13 cellular contexts compared by ENCODE assay signal in genomic region chr3:171940250-171940649, GRCh38.
DNase-seq lines count a peak whose midpoint lies in the region; ATAC-seq and TF ChIP-seq lines count a peak whose summit lies in the region.
"Had no signal": no experiment of that assay in that cellular context is flagged by ENCODE, and none has a peak within 500 bp of the region (broad histone marks: within the 10 kb centered on the region; RNA-seq: fewer than 3 reads in every experiment).

No MANE protein-coding gene starts in this region.

- H3K27me3 ChIP-seq in endodermal cell (ENCODE audit: control insufficient read depth, insufficient read depth, low read length, poor library complexity, severe bottlenecking) = no peaks in the 10 kb centered on the region
- H3K27me3 ChIP-seq: BLaER1 had no signal

- H3K4me1 Mint-ChIP-seq in endodermal cell (peaks cover 47% of the 10 kb centered on the region), nephron progenitor cell (peaks cover 59% of the 10 kb centered on the region), type B pancreatic cell (ENCODE audit: unreplicated experiment) (peaks cover 53% of the 10 kb centered on the region)
- H3K4me1 Mint-ChIP-seq in activated naive CD4-positive, alpha-beta T cell treated with anti-CD3 and anti-CD28 coated beads, Interleukin-2, amount 10 ng/mL, durations not matched to agents 7 days and 5 days = no peaks in the 10 kb centered on the region
- H3K4me1 Mint-ChIP-seq: IgD-negative memory B cell had no signal

- CTCF ChIA-PET in HEK293 (lab: Yijun Ruan, JAX) = no interaction called here
- CTCF ChIA-PET in activated naive CD4-positive, alpha-beta T cell treated with anti-CD3 and anti-CD28 coated beads, Interleukin-2, amount 10 ng/mL, durations not matched to agents 7 days and 5 days (lab: Charles Lee) = no interaction called here

- H3K4me3 Mint-ChIP-seq in endodermal cell = no peak overlapping the region
- no peak overlapping the region for H3K4me3 Mint-ChIP-seq in nephron progenitor cell
- peak overlapping the region; percentile 44 for H3K4me3 Mint-ChIP-seq in type B pancreatic cell
- H3K4me3 Mint-ChIP-seq in activated naive CD4-positive, alpha-beta T cell treated with anti-CD3 and anti-CD28 coated beads, Interleukin-2, amount 10 ng/mL, durations not matched to agents 7 days and 5 days = no peak overlapping the region
- H3K4me3 Mint-ChIP-seq: CD4-positive, CD25-positive, alpha-beta regulatory T cell; IgD-negative memory B cell had no signal

- H3K4me3 ChIP-seq in HEK293 (ENCODE audit: low read depth, low read length) = no peak overlapping the region
- H3K4me3 ChIP-seq in endodermal cell (ENCODE audit: low read length) = peak overlapping the region; percentile 59
- H3K4me3 ChIP-seq: BLaER1 had no signal

- no peak for ATAC-seq in HG02610 (IDR thresholded peaks at IDR 0.05; ENCODE audit: unreplicated experiment)

- H3K9me3 ChIP-seq in HEK293 (ENCODE audit: control insufficient read depth, insufficient read depth, low read depth, low read length) (no peaks in the 10 kb centered on the region), endodermal cell (ENCODE audit: control insufficient read depth, low read length) (peaks cover 7% of the 10 kb centered on the region)

- H3K36me3 ChIP-seq in HEK293 (ENCODE audit: control insufficient read depth in 2 of 2, insufficient read depth in 1 of 2, low read length in 2 of 2) (no peaks in the 10 kb centered on the region), endodermal cell (ENCODE audit: control insufficient read depth, insufficient read depth, low read length) (no peaks in the 10 kb centered on the region)
- H3K36me3 ChIP-seq: BLaER1 had no signal

- no peak for TF ChIP-seq CTCF in HEK293 (tag by site-specific recombination; IDR thresholded peaks at IDR 0.05)
- no peak for TF ChIP-seq CTCF in endodermal cell (conservative IDR thresholded peaks at IDR 0.05)
- no peak for TF ChIP-seq CTCF in nephron progenitor cell (IDR thresholded peaks at IDR 0.05)
- no peak for TF ChIP-seq CTCF in type B pancreatic cell (conservative IDR thresholded peaks at IDR 0.05)

- H3K9me3 Mint-ChIP-seq in endodermal cell (peaks cover 4% of the 10 kb centered on the region), nephron progenitor cell (peaks cover 6% of the 10 kb centered on the region), type B pancreatic cell (peaks cover 10% of the 10 kb centered on the region)
- no peaks in the 10 kb centered on the region for H3K9me3 Mint-ChIP-seq in activated naive CD4-positive, alpha-beta T cell treated with anti-CD3 and anti-CD28 coated beads, Interleukin-2, amount 10 ng/mL, durations not matched to agents 7 days and 5 days
- H3K9me3 Mint-ChIP-seq: CD4-positive, CD25-positive, alpha-beta regulatory T cell; IgD-negative memory B cell had no signal

- no peaks in the 10 kb centered on the region for H3K27me3 Mint-ChIP-seq in endodermal cell (ENCODE audit: insufficient read depth)
- peaks cover 2% of the 10 kb centered on the region for H3K27me3 Mint-ChIP-seq in nephron progenitor cell (ENCODE audit: low read depth, poor library complexity)
- H3K27me3 Mint-ChIP-seq in type B pancreatic cell = no peaks in the 10 kb centered on the region
- H3K27me3 Mint-ChIP-seq in activated naive CD4-positive, alpha-beta T cell treated with anti-CD3 and anti-CD28 coated beads, Interleukin-2, amount 10 ng/mL, durations not matched to agents 7 days and 5 days = peaks cover 5% of the 10 kb centered on the region

- WGBS in endodermal cell (ENCODE audit: insufficient coverage in 1 of 2, insufficient read length in 1 of 2), 2 experiments = 57 to 70% methylated on average over 1 to 3 of the region's 3 CpGs

- H3K27ac Mint-ChIP-seq in endodermal cell = peak overlapping the region; percentile 72
- peak overlapping the region; percentile 34 for H3K27ac Mint-ChIP-seq in nephron progenitor cell
- H3K27ac Mint-ChIP-seq in type B pancreatic cell = peak overlapping the region; percentile 42
- H3K27ac Mint-ChIP-seq in activated naive CD4-positive, alpha-beta T cell treated with anti-CD3 and anti-CD28 coated beads, Interleukin-2, amount 10 ng/mL, durations not matched to agents 7 days and 5 days = no peak overlapping the region
- H3K27ac Mint-ChIP-seq: IgD-negative memory B cell had no signal

- H3K4me1 ChIP-seq in HEK293 (ENCODE audit: control insufficient read depth, insufficient read depth, low read length) (no peaks in the 10 kb centered on the region), endodermal cell (ENCODE audit: control insufficient read depth, insufficient read depth, low read length) (peaks cover 11% of the 10 kb centered on the region)
- H3K4me1 ChIP-seq: BLaER1 had no signal

- H3K27ac ChIP-seq in HEK293 (ENCODE audit: extremely low read depth, low read depth, low read length) = no peak overlapping the region
- no peak overlapping the region for H3K27ac ChIP-seq in endodermal cell (ENCODE audit: low read depth, low read length)
- H3K27ac ChIP-seq: BLaER1 had no signal

- DNase-seq in endodermal cell (no peak), nephron progenitor cell (no peak), type B pancreatic cell (ENCODE audit: extremely low spot score, unreplicated experiment) (no peak), NCI-H1417 (lab: John Stamatoyannopoulos, UW) (no peak)
- no peak for DNase-seq in activated naive CD4-positive, alpha-beta T cell treated with anti-CD3 and anti-CD28 coated beads, Interleukin-2, amount 10 ng/mL, durations not matched to agents 7 days and 5 days
- DNase-seq: AML-193; CD4-positive, CD25-positive, alpha-beta regulatory T cell; DMS 273 treated with DMSO at 0.1 percent for 48 hours; H7 had no signal

- no peaks in the 10 kb centered on the region for H3K36me3 Mint-ChIP-seq in endodermal cell (ENCODE audit: low read depth)
- no peaks in the 10 kb centered on the region for H3K36me3 Mint-ChIP-seq in nephron progenitor cell (ENCODE audit: low read depth)
- H3K36me3 Mint-ChIP-seq in type B pancreatic cell = peaks cover 4% of the 10 kb centered on the region
- H3K36me3 Mint-ChIP-seq in activated naive CD4-positive, alpha-beta T cell treated with anti-CD3 and anti-CD28 coated beads, Interleukin-2, amount 10 ng/mL, durations not matched to agents 7 days and 5 days = no peaks in the 10 kb centered on the region
- H3K36me3 Mint-ChIP-seq: CD4-positive, CD25-positive, alpha-beta regulatory T cell had no signal

- no peak overlapping the region for H3K9ac ChIP-seq in endodermal cell (ENCODE audit: extremely low read depth, low read length, poor library complexity, severe bottlenecking)
- H3K9ac ChIP-seq: BLaER1 had no signal

- POLR2A ChIA-PET in HEK293 (lab: Yijun Ruan, JAX) = no interaction called here

TF ChIP-seq in HEK293, 187 proteins besides CTCF, POLR2A, EP300 and RAD21:
- no peak for TF ChIP-seq GLIS1 (tag by site-specific recombination; IDR thresholded peaks at IDR 0.05)
- no peak for TF ChIP-seq ZNF555 (tag by site-specific recombination; conservative IDR thresholded peaks at IDR 0.05)
- no peak for TF ChIP-seq WT1 (tag by site-specific recombination; IDR thresholded peaks at IDR 0.05)
- TF ChIP-seq, protein P1, sequence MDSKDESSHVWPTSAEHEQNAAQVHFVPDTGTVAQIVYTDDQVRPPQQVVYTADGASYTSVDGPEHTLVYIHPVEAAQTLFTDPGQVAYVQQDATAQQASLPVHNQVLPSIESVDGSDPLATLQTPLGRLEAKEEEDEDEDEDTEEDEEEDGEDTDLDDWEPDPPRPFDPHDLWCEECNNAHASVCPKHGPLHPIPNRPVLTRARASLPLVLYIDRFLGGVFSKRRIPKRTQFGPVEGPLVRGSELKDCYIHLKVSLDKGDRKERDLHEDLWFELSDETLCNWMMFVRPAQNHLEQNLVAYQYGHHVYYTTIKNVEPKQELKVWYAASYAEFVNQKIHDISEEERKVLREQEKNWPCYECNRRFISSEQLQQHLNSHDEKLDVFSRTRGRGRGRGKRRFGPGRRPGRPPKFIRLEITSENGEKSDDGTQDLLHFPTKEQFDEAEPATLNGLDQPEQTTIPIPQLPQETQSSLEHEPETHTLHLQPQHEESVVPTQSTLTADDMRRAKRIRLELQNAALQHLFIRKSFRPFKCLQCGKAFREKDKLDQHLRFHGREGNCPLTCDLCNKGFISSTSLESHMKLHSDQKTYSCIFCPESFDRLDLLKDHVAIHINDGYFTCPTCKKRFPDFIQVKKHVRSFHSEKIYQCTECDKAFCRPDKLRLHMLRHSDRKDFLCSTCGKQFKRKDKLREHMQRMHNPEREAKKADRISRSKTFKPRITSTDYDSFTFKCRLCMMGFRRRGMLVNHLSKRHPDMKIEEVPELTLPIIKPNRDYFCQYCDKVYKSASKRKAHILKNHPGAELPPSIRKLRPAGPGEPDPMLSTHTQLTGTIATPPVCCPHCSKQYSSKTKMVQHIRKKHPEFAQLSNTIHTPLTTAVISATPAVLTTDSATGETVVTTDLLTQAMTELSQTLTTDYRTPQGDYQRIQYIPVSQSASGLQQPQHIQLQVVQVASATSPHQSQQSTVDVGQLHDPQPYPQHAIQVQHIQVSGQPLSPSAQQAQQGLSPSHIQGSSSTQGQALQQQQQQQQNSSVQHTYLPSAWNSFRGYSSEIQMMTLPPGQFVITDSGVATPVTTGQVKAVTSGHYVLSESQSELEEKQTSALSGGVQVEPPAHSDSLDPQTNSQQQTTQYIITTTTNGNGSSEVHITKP (tag by site-specific recombination; IDR thresholded peaks at IDR 0.05) = peak; percentile 94
